26 cellular contexts compared by ENCODE assay signal in genomic region chr18:9259148-9259547, GRCh38.
"Had no signal": no experiment of that assay in that cellular context is flagged by ENCODE, and none has a peak within 500 bp of the region (broad histone marks: within the 10 kb centered on the region; RNA-seq: fewer than 3 reads in every experiment).

No MANE protein-coding gene starts in this region.

- H3K9me3 ChIP-seq: ovary, testis, tibial nerve, upper lobe of right lung had no signal

- H3K4me3 Mint-ChIP-seq: endodermal cell; natural killer cell treated with Interleukin-12 subunit alpha and Interleukin-12 subunit beta and Interleukin-15 and Interleukin-18, amount 100 ng/mL, for 72 hours; neural progenitor cell; stimulated activated effector memory CD8-positive, alpha-beta T cell treated with anti-CD3 and anti-CD28 coated beads, Interleukin-12 subunit alpha, Interleukin-12 subunit beta, amount 100 ng/mL, for 72 hours had no signal

- H3K27me3 ChIP-seq: foreskin keratinocyte, hepatocyte, neural progenitor cell, ovary, testis, tibial nerve, upper lobe of right lung had no signal

- H3K27ac Mint-ChIP-seq: endodermal cell; neural progenitor cell; progenitor cell of endocrine pancreas; stimulated activated effector memory CD8-positive, alpha-beta T cell treated with anti-CD3 and anti-CD28 coated beads, Interleukin-12 subunit alpha, Interleukin-12 subunit beta, amount 100 ng/mL, for 72 hours had no signal

- H3K9me3 Mint-ChIP-seq: endodermal cell; natural killer cell treated with Interleukin-12 subunit alpha and Interleukin-12 subunit beta and Interleukin-15 and Interleukin-18, amount 100 ng/mL, for 72 hours had no signal

- H3K27me3 Mint-ChIP-seq: natural killer cell treated with Interleukin-12 subunit alpha and Interleukin-12 subunit beta and Interleukin-15 and Interleukin-18, amount 100 ng/mL, for 72 hours; progenitor cell of endocrine pancreas had no signal

- ATAC-seq: foreskin keratinocyte; left ventricle myocardium superior; natural killer cell treated with Interleukin-12 subunit alpha and Interleukin-12 subunit beta and Interleukin-15 and Interleukin-18, amount 100 ng/mL, for 72 hours; right cardiac atrium; stimulated activated effector memory CD8-positive, alpha-beta T cell treated with anti-CD3 and anti-CD28 coated beads, Interleukin-12 subunit alpha, Interleukin-12 subunit beta, amount 100 ng/mL, for 72 hours; stimulated activated naive CD8-positive, alpha-beta T cell treated with anti-CD3 and anti-CD28 coated beads, Interleukin-15, Interleukin-2, amounts not matched to agents 100 U/mL and 50 U/mL, for 24 hours; upper lobe of right lung had no signal

- H3K27ac ChIP-seq: coronary artery, foreskin keratinocyte, hepatocyte, neural progenitor cell, ovary, testis, tibial nerve, upper lobe of right lung had no signal

- FAIRE-seq: endothelial cell of umbilical vein had no signal

- H3K4me1 ChIP-seq: foreskin keratinocyte, testis, tibial nerve, upper lobe of right lung had no signal

- DNase-seq: effector CD4-positive, alpha-beta T cell; endodermal cell; erythroblast; foreskin keratinocyte; head of caudate nucleus; left ventricle myocardium superior; mesenchymal stem cell; midbrain; nucleus accumbens; ovary; right cardiac atrium; stimulated activated CD4-positive, alpha-beta T cell treated with anti-CD3 and anti-CD28 coated beads, Interleukin-2, amount 100 ng/mL, for 48 hours; stimulated activated CD8-positive, alpha-beta memory T cell treated with anti-CD3 and anti-CD28 coated beads, Interleukin-4, amount 100 ng/mL, for 48 hours; stimulated activated naive CD8-positive, alpha-beta T cell treated with anti-CD3 and anti-CD28 coated beads, Interleukin-15, Interleukin-2, amounts not matched to agents 100 U/mL and 50 U/mL, for 24 hours; testis; upper lobe of right lung had no signal

- H3K4me3 ChIP-seq: coronary artery, hepatocyte, lung, neural progenitor cell, ovary, smooth muscle cell, testis, tibial nerve, upper lobe of right lung had no signal
